ENCODE assay signal across 21 cellular contexts in the genomic region with DNA sequence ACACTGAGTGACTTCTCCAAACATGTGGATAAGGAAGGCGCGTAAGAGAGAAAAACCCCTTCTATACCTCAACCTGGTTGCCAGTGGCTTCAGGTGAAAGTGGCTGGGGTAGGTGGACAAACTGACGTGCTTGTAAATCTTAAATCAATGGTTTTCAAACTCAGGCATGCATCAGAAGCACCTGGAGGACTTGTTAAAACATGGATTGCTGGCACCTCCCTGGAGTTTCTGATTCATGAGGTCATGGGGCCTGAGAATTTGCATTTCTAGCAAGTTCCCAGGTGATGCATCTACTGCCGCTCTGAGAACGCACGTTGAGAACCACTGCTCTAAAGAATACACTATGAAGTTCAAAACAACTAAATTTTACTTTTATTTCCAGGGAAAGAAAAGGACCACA. TPM values are rescaled to one million over a fixed set of nuclear protein-coding genes. Genes with fewer than 3 reads are reported as not detected.
DNase-seq lines count a peak whose midpoint lies in the region; ATAC-seq, FAIRE-seq and TF ChIP-seq lines count a peak whose summit lies in the region.
"Had no signal": no experiment of that assay in that cellular context is flagged by ENCODE, and none has a peak within 500 bp of the region (broad histone marks: within the 10 kb centered on the region; RNA-seq: fewer than 3 reads in every experiment).

No MANE protein-coding gene starts in this region.

- peak overlapping the region; percentile 56; the same call in 1 of the 2 replicates for H2AFZ ChIP-seq in GM23338
- no peak overlapping the region for H2AFZ ChIP-seq in trophoblast cell (ENCODE audit: insufficient read depth, low read length, poor library complexity)

- H3K14ac ChIP-seq in trophoblast cell (ENCODE audit: low read length), result peak overlapping the region; percentile 29

- H4K91ac ChIP-seq in trophoblast cell (ENCODE audit: low read depth, low read length), result no peak overlapping the region

- H2AK5ac ChIP-seq in trophoblast cell (ENCODE audit: low read length), result peak overlapping the region; percentile 77

- H3K4me1 Mint-ChIP-seq in GM23338, result no peaks in the 10 kb centered on the region
- H3K4me1 Mint-ChIP-seq: B cell had no signal

- peak overlapping the region; percentile 54 for H2BK12ac ChIP-seq in trophoblast cell (ENCODE audit: low read length)

- H3K27ac ChIP-seq in GM23338 (ENCODE audit: low read depth) (no peak overlapping the region), foreskin keratinocyte (peak overlapping the region; percentile 50), trophoblast cell (ENCODE audit: low read depth, low read length) (no peak overlapping the region)
- H3K27ac ChIP-seq: BLaER1 treated with 17β-estradiol and CSF1 and Interleukin-3, amounts not matched to agents 10 nM and 100 nM had no signal

- H3K9me3 Mint-ChIP-seq in GM23338, result no peaks in the 10 kb centered on the region
- H3K9me3 Mint-ChIP-seq: CD8-positive, alpha-beta T cell had no signal

- no CpG with 5 or more reads among the region's 6 CpGs for WGBS in trophoblast cell (ENCODE audit: extremely low coverage, insufficient coverage, insufficient read length)

- TF ChIP-seq CTCF in GM23338 (conservative IDR thresholded peaks at IDR 0.05; ENCODE audit: low read depth in 2 of 2), result no peak
- TF ChIP-seq CTCF in bronchial epithelial cell (IDR thresholded peaks at IDR 0.05; ENCODE audit: insufficient read depth, low read length, severe bottlenecking), result no peak
- no peak for TF ChIP-seq CTCF in foreskin keratinocyte (conservative IDR thresholded peaks at IDR 0.05)

- no peaks in the 10 kb centered on the region for H3K36me3 Mint-ChIP-seq in GM23338 (ENCODE audit: low read depth)
- H3K36me3 Mint-ChIP-seq: CD8-positive, alpha-beta T cell had no signal

- H3K4me2 ChIP-seq in GM23338 (no peak overlapping the region), trophoblast cell (ENCODE audit: low read length) (no peak overlapping the region)
- H3K4me2 ChIP-seq: BLaER1 treated with 17β-estradiol and CSF1 and Interleukin-3, amounts not matched to agents 10 nM and 100 nM had no signal

- H3K36me3 ChIP-seq in GM23338 (ENCODE audit: insufficient read depth), result no peaks in the 10 kb centered on the region
- H3K36me3 ChIP-seq in bronchial epithelial cell (ENCODE audit: control insufficient read depth, insufficient read depth, low read length), result no peaks in the 10 kb centered on the region
- H3K36me3 ChIP-seq in trophoblast cell (ENCODE audit: control insufficient read depth in 1 of 2, insufficient read depth in 2 of 2, low read length in 2 of 2), result no peaks in the 10 kb centered on the region
- H3K36me3 ChIP-seq: BLaER1 treated with 17β-estradiol and CSF1 and Interleukin-3, amounts not matched to agents 10 nM and 100 nM had no signal

- intact Hi-C loops in left colon (cut with DNase I, micrococcal nuclease), result no loop called here

- H3K4me1 ChIP-seq in GM23338 (ENCODE audit: insufficient read depth) (no peaks in the 10 kb centered on the region), foreskin keratinocyte (no peaks in the 10 kb centered on the region), trophoblast cell (ENCODE audit: control insufficient read depth in 1 of 2, insufficient read depth in 2 of 2, low read length in 2 of 2) (peaks cover 11 to 15% of the 10 kb centered on the region in 2 experiments)

- DNase-seq in GM23338 (ENCODE audit: low spot score) (no peak), bronchial epithelial cell (ENCODE audit: low read depth) (peak; percentile 76), foreskin keratinocyte (peak; percentile 20 to 52), trophoblast cell (no peak), COLO829 (ENCODE audit: low spot score) (no peak), OCI-M1 (lab: John Stamatoyannopoulos, UW) (no peak), left colon (no peak)
- DNase-seq: CD8-positive, alpha-beta T cell; COR-L47; DMS 273 treated with DMSO at 0.1 percent for 48 hours; DMS53; DND-41; EL; HCEC 1CT; IMR-90 had no signal

- H3K9ac ChIP-seq in trophoblast cell (ENCODE audit: low read length), result no peak overlapping the region
- H3K9ac ChIP-seq: BLaER1 treated with 17β-estradiol and CSF1 and Interleukin-3, amounts not matched to agents 10 nM and 100 nM had no signal

- H3K27me3 Mint-ChIP-seq in GM23338 (ENCODE audit: insufficient read depth, low read depth, poor library complexity), result peaks cover 1% of the 10 kb centered on the region
- H3K27me3 Mint-ChIP-seq: B cell had no signal

- H3K4ac ChIP-seq in trophoblast cell (ENCODE audit: low read depth, low read length), result no peak overlapping the region

- no peak overlapping the region for H3K4me3 Mint-ChIP-seq in GM23338
- H3K4me3 Mint-ChIP-seq: B cell; CD8-positive, alpha-beta T cell had no signal

- no peaks in the 10 kb centered on the region for H3K9me3 ChIP-seq in trophoblast cell (ENCODE audit: insufficient read depth, low read depth, low read length)
- H3K9me3 ChIP-seq: BLaER1 treated with 17β-estradiol and CSF1 and Interleukin-3, amounts not matched to agents 10 nM and 100 nM had no signal

- no peak overlapping the region for H3K27ac Mint-ChIP-seq in GM23338
- H3K27ac Mint-ChIP-seq: B cell; CD8-positive, alpha-beta T cell had no signal

- H4K20me1 ChIP-seq in GM23338 (replicated peaks; ENCODE audit: insufficient read depth), result no peaks in the 10 kb centered on the region
- H4K20me1 ChIP-seq: BLaER1 treated with 17β-estradiol and CSF1 and Interleukin-3, amounts not matched to agents 10 nM and 100 nM had no signal

- H3K79me1 ChIP-seq in trophoblast cell (ENCODE audit: low read length), result peaks cover 7% of the 10 kb centered on the region

- H4K8ac ChIP-seq in trophoblast cell (ENCODE audit: low read depth, low read length), result no peak overlapping the region

- no peak overlapping the region for H3K23ac ChIP-seq in trophoblast cell (ENCODE audit: low read length)

- H3K79me2 ChIP-seq in GM23338 (replicated peaks; ENCODE audit: insufficient read depth), result no peaks in the 10 kb centered on the region
- H3K79me2 ChIP-seq in trophoblast cell (ENCODE audit: control insufficient read depth, insufficient read depth, low read length, poor library complexity), result no peaks in the 10 kb centered on the region

- no peak overlapping the region for H2BK5ac ChIP-seq in trophoblast cell (ENCODE audit: low read depth, low read length, poor library complexity)

- ATAC-seq in GM23338 (no peak), foreskin keratinocyte (no peak), left colon (no peak)
- ATAC-seq: CD8-positive, alpha-beta T cell had no signal

- peak overlapping the region; percentile 38 for H2BK120ac ChIP-seq in trophoblast cell (ENCODE audit: insufficient read depth, low read length, poor library complexity)

- no peak overlapping the region for H3K18ac ChIP-seq in trophoblast cell (ENCODE audit: low read length)

- H3F3A ChIP-seq in GM23338 (replicated peaks; ENCODE audit: low read depth), result no peaks in the 10 kb centered on the region

- H3K4me3 ChIP-seq in GM23338 (no peak overlapping the region), bronchial epithelial cell (ENCODE audit: low read depth, low read length) (no peak overlapping the region), trophoblast cell (ENCODE audit: low read depth, low read length) (no peak overlapping the region)
- H3K4me3 ChIP-seq: BLaER1 treated with 17β-estradiol and CSF1 and Interleukin-3, amounts not matched to agents 10 nM and 100 nM; GM12878 had no signal

- H3K27me3 ChIP-seq in GM23338 (ENCODE audit: insufficient read depth) (no peaks in the 10 kb centered on the region), bronchial epithelial cell (ENCODE audit: control insufficient read depth, insufficient read depth, low read length) (no peaks in the 10 kb centered on the region), foreskin keratinocyte (no peaks in the 10 kb centered on the region), trophoblast cell (ENCODE audit: insufficient read depth, low read length) (no peaks in the 10 kb centered on the region)
- H3K27me3 ChIP-seq: BLaER1 treated with 17β-estradiol and CSF1 and Interleukin-3, amounts not matched to agents 10 nM and 100 nM had no signal

- peaks cover 4% of the 10 kb centered on the region for H3K9me2 ChIP-seq in GM23338 (ENCODE audit: insufficient read depth)

- H4K12ac ChIP-seq in trophoblast cell (ENCODE audit: low read depth, low read length), result no peak overlapping the region

- FAIRE-seq in bronchial epithelial cell (lab: Jason Lieb, UNC), result no peak
- FAIRE-seq: GM12878, GM19239, H54, HTR-8/SVneo had no signal

TF ChIP-seq in GM23338, 12 proteins besides CTCF, POLR2A, EP300 and RAD21 (continues in another document):
- TF ChIP-seq NANOG (IDR thresholded peaks at IDR 0.05; ENCODE audit: borderline replicate concordance) (no peak), JUNB (IDR thresholded peaks at IDR 0.05; ENCODE audit: unreplicated experiment) (no peak), ZNF114 (CRISPR knock-in tag; IDR thresholded peaks at IDR 0.05) (no peak)
- TF ChIP-seq, protein P1, sequence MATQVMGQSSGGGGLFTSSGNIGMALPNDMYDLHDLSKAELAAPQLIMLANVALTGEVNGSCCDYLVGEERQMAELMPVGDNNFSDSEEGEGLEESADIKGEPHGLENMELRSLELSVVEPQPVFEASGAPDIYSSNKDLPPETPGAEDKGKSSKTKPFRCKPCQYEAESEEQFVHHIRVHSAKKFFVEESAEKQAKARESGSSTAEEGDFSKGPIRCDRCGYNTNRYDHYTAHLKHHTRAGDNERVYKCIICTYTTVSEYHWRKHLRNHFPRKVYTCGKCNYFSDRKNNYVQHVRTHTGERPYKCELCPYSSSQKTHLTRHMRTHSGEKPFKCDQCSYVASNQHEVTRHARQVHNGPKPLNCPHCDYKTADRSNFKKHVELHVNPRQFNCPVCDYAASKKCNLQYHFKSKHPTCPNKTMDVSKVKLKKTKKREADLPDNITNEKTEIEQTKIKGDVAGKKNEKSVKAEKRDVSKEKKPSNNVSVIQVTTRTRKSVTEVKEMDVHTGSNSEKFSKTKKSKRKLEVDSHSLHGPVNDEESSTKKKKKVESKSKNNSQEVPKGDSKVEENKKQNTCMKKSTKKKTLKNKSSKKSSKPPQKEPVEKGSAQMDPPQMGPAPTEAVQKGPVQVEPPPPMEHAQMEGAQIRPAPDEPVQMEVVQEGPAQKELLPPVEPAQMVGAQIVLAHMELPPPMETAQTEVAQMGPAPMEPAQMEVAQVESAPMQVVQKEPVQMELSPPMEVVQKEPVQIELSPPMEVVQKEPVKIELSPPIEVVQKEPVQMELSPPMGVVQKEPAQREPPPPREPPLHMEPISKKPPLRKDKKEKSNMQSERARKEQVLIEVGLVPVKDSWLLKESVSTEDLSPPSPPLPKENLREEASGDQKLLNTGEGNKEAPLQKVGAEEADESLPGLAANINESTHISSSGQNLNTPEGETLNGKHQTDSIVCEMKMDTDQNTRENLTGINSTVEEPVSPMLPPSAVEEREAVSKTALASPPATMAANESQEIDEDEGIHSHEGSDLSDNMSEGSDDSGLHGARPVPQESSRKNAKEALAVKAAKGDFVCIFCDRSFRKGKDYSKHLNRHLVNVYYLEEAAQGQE (IDR thresholded peaks at IDR 0.05; ENCODE audit: unreplicated experiment), result no peak

RNA-seq across cellular contexts. Expression of a gene that starts 31.9 kb away (rescaled TPM):
- total RNA-seq in GM23338 (2014; rRNA removed; shearing (Covaris generic)), result 59.2 and 65.5 TPM in 2 replicates
- polyA plus RNA-seq in GM23338 (2016; fragmentation: Nextera tagmentation; extraction: Ambion mirVana) (19.8 and 21.7 TPM in 2 replicates), foreskin keratinocyte (12.7 and 16.0 TPM in 2 replicates)
- total RNA-seq in bronchial epithelial cell (20.5 and 25.1 TPM in 2 replicates), foreskin keratinocyte (39.2 and 40.1 TPM in 2 replicates), left colon (10 to 100 TPM; 57.7 to 69.5 TPM)
- polyA plus RNA-seq in trophoblast cell (2013), result 59.5 and 60.1 TPM in 2 replicates

Comparison
In these comparisons a context has a peak if more than half of its experiments do, and no peak if none do; other contexts are left out.
1. DNase-seq: peak in bronchial epithelial cell (single experiment) and foreskin keratinocyte (2 of 2); none in GM23338 (single experiment), trophoblast cell (0 of 2), COLO829 (single experiment), OCI-M1 (single experiment) and left colon (0 of 2).